21 cellular contexts compared by ENCODE assay signal in genomic region chr17:45708707-45709290, GRCh38.
"Had no signal": no experiment of that assay in that cellular context is flagged by ENCODE, and none has a peak within 500 bp of the region (broad histone marks: within the 10 kb centered on the region; RNA-seq: fewer than 3 reads in every experiment).

No MANE protein-coding gene starts in this region.

- H3K9me3 ChIP-seq: SK-N-SH had no signal

- H3K4me2 ChIP-seq: KMS-11, SK-N-SH had no signal

- H3K9ac ChIP-seq: KMS-11, SK-N-SH had no signal

- DNase-seq: IMR-90, Kasumi-1, MM.1S, NCI-H1092 treated with DMSO at 0.1 percent for 48 hours, NCI-H1436, NCI-H187, NCI-H2029, NCI-H2081 treated with DMSO at 0.1 percent for 48 hours, NCI-H2171, NCI-H226, NCI-H446 treated with DMSO at 0.1 percent for 48 hours, NCI-H510A treated with DMSO at 0.1 percent for 48 hours, NCI-H526, NCI-H748 treated with DMSO at 0.1 percent for 48 hours, PC-3, SHP77, SK-N-SH, SW 1271 had no signal

- H3K27ac ChIP-seq: KMS-11, RWPE1 had no signal

- ATAC-seq: Panc1, PC-3 had no signal
